ENCODE assay signal across 15 cellular contexts in genomic region chr3:194867270-194867983, GRCh38.
DNase-seq lines count a peak whose midpoint lies in the region; ATAC-seq, FAIRE-seq and TF ChIP-seq lines count a peak whose summit lies in the region.
"Had no signal": no experiment of that assay in that cellular context is flagged by ENCODE, and none has a peak within 500 bp of the region (broad histone marks: within the 10 kb centered on the region; RNA-seq: fewer than 3 reads in every experiment).

No MANE protein-coding gene starts in this region.

- WGBS in pancreas, 2 donors: 16 to 20% methylated on average over 13 of the region's 13 CpGs

- BruUV-seq in Caco-2 (replicated peaks; lab: Mats Ljungman, UMichigan): no TSS peak

- CTCF ChIA-PET in Caco-2 (lab: Charles Lee): interaction anchor here (0.7 to 1.2 kb wide), 3 partner anchors 13 to 677 kb away, joined by 3 to 7 read pairs (median 5); no protein-coding TSS in a partner anchor

- no peak overlapping the region for H3K4me3 Mint-ChIP-seq in Caco-2 (ENCODE audit: unreplicated experiment)
- H3K4me3 Mint-ChIP-seq: activated T-cell treated with anti-CD3 and anti-CD28 coated beads, Interleukin-2, amount 50 U/mL, for 72 hours; brain; WTC11 had no signal

- H3K4me1 ChIP-seq in Caco-2 (peaks cover 21% of the 10 kb centered on the region), pancreas (peaks cover 11 to 22% (median 21%) of the 10 kb centered on the region in 3 donors)

- H3K9me3 ChIP-seq in Caco-2: no peaks in the 10 kb centered on the region
- no peaks in the 10 kb centered on the region for H3K9me3 ChIP-seq in pancreas

- no peak overlapping the region for H3K27ac ChIP-seq in pancreas

- peak; percentile 46 to 74 (median 70) for ATAC-seq in pancreas
- ATAC-seq in HG03039 (IDR thresholded peaks at IDR 0.05; ENCODE audit: unreplicated experiment): no peak
- ATAC-seq: activated T-cell treated with anti-CD3 and anti-CD28 coated beads, Interleukin-2, amount 50 U/mL, for 72 hours; WTC11 had no signal

- H3K27me3 ChIP-seq in Caco-2 (replicated peaks; ENCODE audit: control insufficient read depth, insufficient read depth, low read length): no peaks in the 10 kb centered on the region
- no peaks in the 10 kb centered on the region for H3K27me3 ChIP-seq in pancreas
- H3K27me3 ChIP-seq: tibial nerve had no signal

- peak; percentile 22 to 44 for DNase-seq in Caco-2
- DNase-seq in NCI-H2029 (lab: John Stamatoyannopoulos, UW): peak; percentile 58
- DNase-seq in fibroblast of gingiva (ENCODE audit: low read depth): peak; percentile 11
- DNase-seq in pancreas: peak in 3 of 6 donors; percentile 23 to 31 (median 29)
- no peak for DNase-seq in HCEC 1CT
- DNase-seq in 8988T: no peak
- DNase-seq in NCI-H1694 treated with DMSO at 0.1 percent for 48 hours (lab: John Stamatoyannopoulos, UW): no peak
- DNase-seq: activated T-cell treated with anti-CD3 and anti-CD28 coated beads, Interleukin-2, amount 50 U/mL, for 72 hours; DMS153; mammary epithelial cell; NCI-H1436 treated with DMSO at 0.1 percent for 48 hours had no signal

- peaks cover 14% of the 10 kb centered on the region for H3K4me1 Mint-ChIP-seq in Caco-2 (ENCODE audit: low read depth, unreplicated experiment)

- POLR2A ChIA-PET in Caco-2 (lab: Charles Lee): interaction anchor here (0.5 kb wide), 1 partner anchor 26 kb away, joined by 3 read pairs; no protein-coding TSS in a partner anchor

- H3K27me3 Mint-ChIP-seq in Caco-2 (ENCODE audit: insufficient read depth, unreplicated experiment): peaks cover 4% of the 10 kb centered on the region

- H3K36me3 Mint-ChIP-seq in Caco-2 (ENCODE audit: insufficient read depth, unreplicated experiment): peaks cover 7% of the 10 kb centered on the region
- H3K36me3 Mint-ChIP-seq: brain, WTC11 had no signal

- no peak overlapping the region for H3K4me3 ChIP-seq in Caco-2 (ENCODE audit: low read depth, low read length)
- peak overlapping the region in 1 of 4 donors; percentile 10 for H3K4me3 ChIP-seq in pancreas
- H3K4me3 ChIP-seq: tibial nerve had no signal

- H3K36me3 ChIP-seq in Caco-2 (ENCODE audit: control insufficient read depth, insufficient read depth, low read length) (no peaks in the 10 kb centered on the region), pancreas (no peaks in the 10 kb centered on the region)
- H3K36me3 ChIP-seq: tibial nerve had no signal

- no peak overlapping the region for H3K27ac Mint-ChIP-seq in Caco-2 (ENCODE audit: unreplicated experiment)
- H3K27ac Mint-ChIP-seq: activated T-cell treated with anti-CD3 and anti-CD28 coated beads, Interleukin-2, amount 50 U/mL, for 72 hours; brain; WTC11 had no signal

- intact Hi-C loops in Caco-2 (cut with micrococcal nuclease; ENCODE audit: unreplicated experiment) (no loop called here), pancreas (cut with DNase I) (no loop called here)

- TF ChIP-seq CTCF in Caco-2 (IDR thresholded peaks at IDR 0.05; ENCODE audit: insufficient read depth in 1 of 2, low read depth in 1 of 2, low read length in 1 of 2, severe bottlenecking in 1 of 2, unreplicated experiment in 1 of 2) (no peak), pancreas (IDR thresholded peaks at IDR 0.05) (no peak)

- FAIRE-seq in pancreas (lab: Jason Lieb, UNC): no peak

- H3K9me3 Mint-ChIP-seq in Caco-2 (ENCODE audit: unreplicated experiment): peaks cover 14% of the 10 kb centered on the region
- H3K9me3 Mint-ChIP-seq: activated T-cell treated with anti-CD3 and anti-CD28 coated beads, Interleukin-2, amount 50 U/mL, for 72 hours; WTC11 had no signal

Comparison
In these comparisons a context has a peak if more than half of its experiments do, and no peak if none do; other contexts are left out.
1. DNase-seq: peak in Caco-2 (2 of 2), NCI-H2029 (single experiment) and fibroblast of gingiva (single experiment); none in HCEC 1CT (single experiment), 8988T (single experiment) and NCI-H1694 treated with DMSO at 0.1 percent for 48 hours (single experiment).